In genomic region chr1:52341861-52342260, GRCh38 we compare ENCODE assay signal across 20 cellular contexts.
"Had no signal": no experiment of that assay in that cellular context is flagged by ENCODE, and none has a peak within 500 bp of the region (broad histone marks: within the 10 kb centered on the region; RNA-seq: fewer than 3 reads in every experiment).

No MANE protein-coding gene starts in this region.

- H3K27ac ChIP-seq: KMS-11 had no signal

- ATAC-seq: HepG2 had no signal

- H3K9me3 ChIP-seq: SK-N-SH had no signal

- DNase-seq: IMR-90, Kasumi-1, MM.1S, NCI-H1092 treated with DMSO at 0.1 percent for 48 hours, NCI-H1436, NCI-H187, NCI-H2029, NCI-H2081 treated with DMSO at 0.1 percent for 48 hours, NCI-H2227 treated with DMSO at 0.1 percent for 48 hours, NCI-H446, NCI-H510A, NCI-H524 treated with DMSO at 0.1 percent for 48 hours, NCI-H69, NCI-H774, Right ventricle myocardium superior, RPMI8226, SK-N-SH, SW 1271 had no signal

- H3K9ac ChIP-seq: KMS-11, SK-N-SH had no signal
